21 cellular contexts compared by ENCODE assay signal in genomic region chr3:120683213-120683612, GRCh38. TPM values are rescaled to one million over a fixed set of nuclear protein-coding genes. Genes with fewer than 3 reads are reported as not detected.
DNase-seq lines count a peak whose midpoint lies in the region; ATAC-seq, FAIRE-seq and TF ChIP-seq lines count a peak whose summit lies in the region.
"Had no signal": no experiment of that assay in that cellular context is flagged by ENCODE, and none has a peak within 500 bp of the region (broad histone marks: within the 10 kb centered on the region; RNA-seq: fewer than 3 reads in every experiment).

No MANE protein-coding gene starts in this region.

- in situ Hi-C loops in GM12878 (cut with MboI) = no loop called here

- intact Hi-C loops in GM12878 (cut with micrococcal nuclease; ENCODE audit: unreplicated experiment) = no loop called here
- intact Hi-C loops in MCF 10A (cut with micrococcal nuclease) = no loop called here

- peaks cover 11% of the 10 kb centered on the region for H3K36me3 Mint-ChIP-seq in stimulated activated effector memory CD8-positive, alpha-beta T cell treated with anti-CD3 and anti-CD28 coated beads, Interleukin-12 subunit alpha, Interleukin-12 subunit beta, amount 100 ng/mL, for 72 hours
- peaks cover 4% of the 10 kb centered on the region for H3K36me3 Mint-ChIP-seq in MCF 10A (ENCODE audit: insufficient read depth, unreplicated experiment)

- RAD21 ChIA-PET in GM12878 (lab: Charles Lee; ENCODE audit: unreplicated experiment) = no interaction called here

- H2AFZ ChIP-seq in GM12878 (ENCODE audit: control insufficient read depth, low read depth, low read length) = no peak overlapping the region

- WGBS in GM12878 (ENCODE audit: insufficient coverage, insufficient replicate concordance, low lambda C conversion rate, missing lambda C conversion rate) = 94% methylated on average over 1 of the region's 1 CpG

- no peak overlapping the region for H3K27ac ChIP-seq in GM12878 (ENCODE audit: control insufficient read depth, insufficient read depth)
- H3K27ac ChIP-seq: BLaER1 had no signal

- H3K9ac ChIP-seq in GM12878 (ENCODE audit: control insufficient read depth, insufficient read depth, low read length) = no peak overlapping the region
- H3K9ac ChIP-seq: BLaER1 had no signal

- TF ChIP-seq EP300 in GM12878 (IDR thresholded peaks at IDR 0.05; ENCODE audit: borderline replicate concordance in 1 of 2, control insufficient read depth in 1 of 2, low read depth in 2 of 2, low read length in 2 of 2) = no peak

- no peak overlapping the region for H3K4me2 ChIP-seq in GM12878 (ENCODE audit: control insufficient read depth, insufficient read depth)
- H3K4me2 ChIP-seq: BLaER1 had no signal

- H3K9me3 Mint-ChIP-seq in stimulated activated effector memory CD8-positive, alpha-beta T cell treated with anti-CD3 and anti-CD28 coated beads, Interleukin-12 subunit alpha, Interleukin-12 subunit beta, amount 100 ng/mL, for 72 hours = no peaks in the 10 kb centered on the region
- H3K9me3 Mint-ChIP-seq in MCF 10A (ENCODE audit: unreplicated experiment) = no peaks in the 10 kb centered on the region
- H3K9me3 Mint-ChIP-seq: IgD-negative memory B cell had no signal

- SMC1A ChIA-PET in GM12878 (lab: Charles Lee; ENCODE audit: uncharacterized antibody, unreplicated experiment) = no interaction called here

- no peaks in the 10 kb centered on the region for H4K20me1 ChIP-seq in GM12878 (ENCODE audit: control insufficient read depth, insufficient read depth)
- H4K20me1 ChIP-seq: BLaER1 had no signal

- no peak for FAIRE-seq in GM12878 (lab: Jason Lieb, UNC)
- FAIRE-seq: frontal cortex, H54 had no signal

- H3K9me3 ChIP-seq in GM12878 (replicated peaks; ENCODE audit: control insufficient read depth, insufficient read depth, low read length) = no peaks in the 10 kb centered on the region

- H3K4me1 Mint-ChIP-seq in stimulated activated effector memory CD8-positive, alpha-beta T cell treated with anti-CD3 and anti-CD28 coated beads, Interleukin-12 subunit alpha, Interleukin-12 subunit beta, amount 100 ng/mL, for 72 hours = no peaks in the 10 kb centered on the region
- H3K4me1 Mint-ChIP-seq in MCF 10A (ENCODE audit: insufficient read depth, unreplicated experiment) = peaks cover 14% of the 10 kb centered on the region

- H3K4me3 ChIP-seq in GM12878 = no peak overlapping the region
- H3K4me3 ChIP-seq: BLaER1 had no signal

- no peak for TF ChIP-seq RAD21 in GM12878 (IDR thresholded peaks at IDR 0.05; ENCODE audit: insufficient read depth, low read depth, low read length)

- no peak overlapping the region for H3K27ac Mint-ChIP-seq in stimulated activated effector memory CD8-positive, alpha-beta T cell treated with anti-CD3 and anti-CD28 coated beads, Interleukin-12 subunit alpha, Interleukin-12 subunit beta, amount 100 ng/mL, for 72 hours
- no peak overlapping the region for H3K27ac Mint-ChIP-seq in MCF 10A (ENCODE audit: low read depth, unreplicated experiment)

- no peaks in the 10 kb centered on the region for H3K79me2 ChIP-seq in GM12878 (ENCODE audit: control insufficient read depth, insufficient read depth, low read length)

- POLR2A ChIA-PET in GM12878 (lab: Charles Lee) (no interaction called here), MCF 10A (lab: Yijun Ruan, JAX) (no interaction called here)

- H3K27me3 ChIP-seq in GM12878 (replicated peaks in 1 of 2; ENCODE audit: control insufficient read depth in 2 of 2, insufficient read depth in 2 of 2, low read length in 1 of 2) = no peaks in the 10 kb centered on the region
- H3K27me3 ChIP-seq: BLaER1 had no signal

- TF ChIP-seq CTCF in GM12878 (IDR thresholded peaks at IDR 0.05 in 2 of 3, conservative IDR thresholded peaks at IDR 0.05 in 1 of 3; ENCODE audit: control insufficient read depth in 2 of 3, extremely low read depth in 1 of 3, insufficient read depth in 1 of 3, low read depth in 3 of 3, low read length in 3 of 3) = no peak
- no peak for TF ChIP-seq CTCF in MCF 10A (IDR thresholded peaks at IDR 0.05; ENCODE audit: unreplicated experiment)

- H3K4me1 ChIP-seq in GM12878 (ENCODE audit: control insufficient read depth, insufficient read depth, low read length) = peaks cover 9% of the 10 kb centered on the region; the same call in 1 of the 2 replicates

- CTCF ChIA-PET in GM12878 (lab: Yijun Ruan, JAX) = no interaction called here
- CTCF ChIA-PET in MCF 10A (lab: Yijun Ruan, JAX) = no interaction called here

- no peak for ATAC-seq in GM12878
- no peak for ATAC-seq in stimulated activated effector memory CD8-positive, alpha-beta T cell treated with anti-CD3 and anti-CD28 coated beads, Interleukin-12 subunit alpha, Interleukin-12 subunit beta, amount 100 ng/mL, for 72 hours

- BruUV-seq in GM12878 (replicated peaks; lab: Mats Ljungman, UMichigan) = no TSS peak
- no TSS peak for BruUV-seq in MCF 10A (replicated peaks; lab: Mats Ljungman, UMichigan)

- peak; percentile 20; the same call in 1 of the 2 replicates for TF ChIP-seq POLR2A in GM12878 (IDR thresholded peaks at IDR 0.05; ENCODE audit: low read depth, low read length)

- no peak overlapping the region for H3K4me3 Mint-ChIP-seq in stimulated activated effector memory CD8-positive, alpha-beta T cell treated with anti-CD3 and anti-CD28 coated beads, Interleukin-12 subunit alpha, Interleukin-12 subunit beta, amount 100 ng/mL, for 72 hours
- H3K4me3 Mint-ChIP-seq in MCF 10A (ENCODE audit: unreplicated experiment) = no peak overlapping the region
- H3K4me3 Mint-ChIP-seq: IgD-negative memory B cell had no signal

- DNase-seq in GM03348 (ENCODE audit: low spot score) (peak; percentile 12), GM12878 (ENCODE audit: low read depth, low spot score) (no peak), kidney tubule cell (ENCODE audit: low spot score) (peak; percentile 17), renal cortical epithelial cell (ENCODE audit: low read depth) (peak; percentile 43), MCF 10A (ENCODE audit: unreplicated experiment) (no peak), H4 (ENCODE audit: low spot score) (no peak)
- no peak for DNase-seq in stimulated activated effector memory CD8-positive, alpha-beta T cell treated with anti-CD3 and anti-CD28 coated beads, Interleukin-12 subunit alpha, Interleukin-12 subunit beta, amount 100 ng/mL, for 72 hours (ENCODE audit: low spot score in 2 of 2)
- DNase-seq: activated CD4-positive, alpha-beta T cell treated with anti-CD3 and anti-CD28 coated beads, Interleukin-2, amount 50 U/mL, for 48 hours; activated naive CD4-positive, alpha-beta T cell treated with anti-CD3 and anti-CD28 coated beads, Interleukin-2, amount 50 U/mL, for 16 hours; activated T-cell treated with anti-CD3 and anti-CD28 coated beads for 4 hours; cortex of kidney; DMS153; NCI-H187 treated with DMSO at 0.1 percent for 48 hours; NCI-H510A treated with DMSO at 0.1 percent for 48 hours; stimulated activated CD4-positive, alpha-beta T cell treated with anti-CD3 and anti-CD28 coated beads, Interleukin-4, amount 100 ng/mL, for 1 hour had no signal

- no peaks in the 10 kb centered on the region for H3K27me3 Mint-ChIP-seq in MCF 10A (ENCODE audit: insufficient read depth, unreplicated experiment)
- H3K27me3 Mint-ChIP-seq: IgD-negative memory B cell had no signal

- H3K36me3 ChIP-seq in GM12878 (ENCODE audit: control insufficient read depth in 2 of 2, insufficient read depth in 2 of 2, low read length in 1 of 2) = no peaks in the 10 kb centered on the region; a peak in 1 of 4 replicates
- H3K36me3 ChIP-seq: BLaER1 had no signal

RNA-seq across cellular contexts. Expression of gene HGD, which starts 1.2 kb away (rescaled TPM):
- 2.1 and 2.4 TPM in 2 replicates for total RNA-seq in GM12878 (2013; cell fraction: nucleolus; rRNA removed)
- total RNA-seq in GM12878 (2014; rRNA removed) (0.22 TPM in 1 of 2 replicates, not detected in the other), GM12878 (2014; rRNA removed; fragmentation: Illumina TruSeq; extraction: Trizol) (not detected in 2 replicates), GM12878 (2021) (0.51 and 0.72 TPM in 2 replicates), renal cortical epithelial cell (27.3 and 91.5 TPM in 2 replicates), MCF 10A (2022) (0.44 and 1.0 TPM in 2 replicates)
- polyA plus RNA-seq in GM12878 (2011; ENCODE audit: low read depth) = 0.80 TPM
- polyA plus RNA-seq in GM12878 (2011; rRNA removed) (0.18 and 0.27 TPM in 2 replicates), GM12878 (2014; fragmentation: Illumina TruSeq; extraction: Trizol) (0.28 TPM in 1 of 2 replicates, not detected in the other), GM12878 (2014; fragmentation: Nextera tagmentation; extraction: Ambion mirVana) (not detected), GM12878 (2014; rRNA removed) (0.25 and 0.81 TPM in 2 replicates), GM12878 (2016; fragmentation: Nextera tagmentation; extraction: Ambion mirVana) (not detected)
- polyA plus RNA-seq in GM12878 (2011; cell fraction: cytosol; rRNA removed) = 0.16 and 0.28 TPM in 2 replicates
- 2.0 TPM in 2 replicates for polyA plus RNA-seq in GM12878 (2011; cell fraction: nucleus; rRNA removed)
- not detected in 2 replicates for polyA plus RNA-seq in GM12878 (2012)
- 0.21 and 2.0 TPM in 2 replicates for polyA minus RNA-seq in GM12878 (2011; rRNA and poly(A)+ RNA removed)
- polyA minus RNA-seq in GM12878 (2011; cell fraction: cytosol; rRNA and poly(A)+ RNA removed) = not detected in 2 replicates
- polyA minus RNA-seq in GM12878 (2011; cell fraction: nucleus; rRNA and poly(A)+ RNA removed) = 1.7 and 1.8 TPM in 2 replicates
- total RNA-seq in H4 (2014; rRNA removed; shearing (Covaris generic)) = 0.12 TPM in 1 of 2 replicates, not detected in the other
- total RNA-seq: lower leg skin, skeletal muscle tissue had no signal

RNA-seq across cellular contexts. Expression of gene RABL3, which starts 59.1 kb away (rescaled TPM):
- total RNA-seq in GM12878 (2013; cell fraction: nucleolus; rRNA removed) = 15.9 and 16.3 TPM in 2 replicates
- total RNA-seq in GM12878 (2014; rRNA removed) (10.5 and 11.1 TPM in 2 replicates), GM12878 (2014; rRNA removed; fragmentation: Illumina TruSeq; extraction: Trizol) (21.7 and 21.8 TPM in 2 replicates), GM12878 (2021) (22.2 and 23.3 TPM in 2 replicates), renal cortical epithelial cell (34.9 and 42.7 TPM in 2 replicates), MCF 10A (2022) (21.8 and 26.0 TPM in 2 replicates)
- 14.2 TPM for polyA plus RNA-seq in GM12878 (2011; ENCODE audit: low read depth)
- polyA plus RNA-seq in GM12878 (2011; rRNA removed) (12.8 and 19.4 TPM in 2 replicates), GM12878 (2014; fragmentation: Illumina TruSeq; extraction: Trizol) (37.7 and 50.0 TPM in 2 replicates), GM12878 (2014; fragmentation: Nextera tagmentation; extraction: Ambion mirVana) (10 to 100 TPM; 28.1 to 30.3 TPM), GM12878 (2014; rRNA removed) (13.6 and 14.4 TPM in 2 replicates), GM12878 (2016; fragmentation: Nextera tagmentation; extraction: Ambion mirVana) (10 to 100 TPM; 36.5 to 38.0 TPM)
- polyA plus RNA-seq in GM12878 (2011; cell fraction: cytosol; rRNA removed) = 4.6 and 5.3 TPM in 2 replicates
- polyA plus RNA-seq in GM12878 (2011; cell fraction: nucleus; rRNA removed) = 2.8 and 3.6 TPM in 2 replicates
- 16.3 and 16.4 TPM in 2 replicates for polyA plus RNA-seq in GM12878 (2012)
- polyA minus RNA-seq in GM12878 (2011; rRNA and poly(A)+ RNA removed) = 6.7 and 7.9 TPM in 2 replicates
- 1.9 and 2.6 TPM in 2 replicates for polyA minus RNA-seq in GM12878 (2011; cell fraction: cytosol; rRNA and poly(A)+ RNA removed)
- polyA minus RNA-seq in GM12878 (2011; cell fraction: nucleus; rRNA and poly(A)+ RNA removed) = 2.2 and 5.0 TPM in 2 replicates
- total RNA-seq in H4 (2014; rRNA removed; shearing (Covaris generic)) = 30.6 and 31.6 TPM in 2 replicates

RNA-seq across cellular contexts. Expression of gene GTF2E1, which starts 59.3 kb away (rescaled TPM):
- 28.0 and 28.5 TPM in 2 replicates for total RNA-seq in GM12878 (2013; cell fraction: nucleolus; rRNA removed)
- total RNA-seq in GM12878 (2014; rRNA removed) (14.9 and 17.5 TPM in 2 replicates), GM12878 (2014; rRNA removed; fragmentation: Illumina TruSeq; extraction: Trizol) (17.9 and 18.5 TPM in 2 replicates), GM12878 (2021) (22.8 and 24.9 TPM in 2 replicates), renal cortical epithelial cell (31.9 and 36.8 TPM in 2 replicates), MCF 10A (2022) (18.0 and 21.6 TPM in 2 replicates)
- polyA plus RNA-seq in GM12878 (2011; ENCODE audit: low read depth) = 16.5 TPM
- polyA plus RNA-seq in GM12878 (2011; rRNA removed) (19.2 and 31.2 TPM in 2 replicates), GM12878 (2014; fragmentation: Illumina TruSeq; extraction: Trizol) (21.9 and 28.9 TPM in 2 replicates), GM12878 (2014; fragmentation: Nextera tagmentation; extraction: Ambion mirVana) (10 to 100 TPM in 1 of 2 experiments, 1 to 10 TPM in 1; 9.2 to 17.6 TPM), GM12878 (2014; rRNA removed) (14.1 and 14.5 TPM in 2 replicates), GM12878 (2016; fragmentation: Nextera tagmentation; extraction: Ambion mirVana) (10 to 100 TPM; 13.0 to 13.9 TPM)
- polyA plus RNA-seq in GM12878 (2011; cell fraction: cytosol; rRNA removed) = 12.5 and 12.8 TPM in 2 replicates
- 7.3 and 7.7 TPM in 2 replicates for polyA plus RNA-seq in GM12878 (2011; cell fraction: nucleus; rRNA removed)
- 6.8 and 11.6 TPM in 2 replicates for polyA plus RNA-seq in GM12878 (2012)
- 16.6 and 32.4 TPM in 2 replicates for polyA minus RNA-seq in GM12878 (2011; rRNA and poly(A)+ RNA removed)
- polyA minus RNA-seq in GM12878 (2011; cell fraction: cytosol; rRNA and poly(A)+ RNA removed) = 6.2 and 7.6 TPM in 2 replicates
- 6.9 and 14.5 TPM in 2 replicates for polyA minus RNA-seq in GM12878 (2011; cell fraction: nucleus; rRNA and poly(A)+ RNA removed)
- 22.4 and 26.0 TPM in 2 replicates for total RNA-seq in H4 (2014; rRNA removed; shearing (Covaris generic))

Comparison
In these comparisons a context has a peak if more than half of its experiments do, and no peak if none do; other contexts are left out.
1. DNase-seq: peak in GM03348 (single experiment), kidney tubule cell (single experiment) and renal cortical epithelial cell (single experiment); none in GM12878 (single experiment), stimulated activated effector memory CD8-positive, alpha-beta T cell treated with anti-CD3 and anti-CD28 coated beads, Interleukin-12 subunit alpha, Interleukin-12 subunit beta, amount 100 ng/mL, for 72 hours (0 of 2), MCF 10A (single experiment) and H4 (single experiment).